30 cellular contexts compared by ENCODE assay signal in the genomic region with DNA sequence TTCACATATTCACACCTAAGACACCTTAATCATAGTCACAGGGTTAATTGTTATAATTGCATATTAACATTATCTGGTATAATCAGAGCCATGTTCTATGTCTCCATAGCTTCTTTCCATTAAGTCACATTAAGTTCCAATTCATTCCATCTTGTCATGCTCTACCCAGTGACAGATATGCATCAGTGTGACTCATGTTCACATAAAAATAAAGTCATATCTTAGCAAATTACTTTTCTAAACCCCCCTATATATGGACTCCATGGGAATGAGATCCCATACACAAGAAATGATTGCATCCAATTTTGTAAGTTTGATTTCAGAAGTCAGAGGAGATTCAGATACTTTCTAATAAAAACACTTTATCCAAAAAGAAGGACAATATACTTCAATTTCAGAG.
"Had no signal": no experiment of that assay in that cellular context is flagged by ENCODE, and none has a peak within 500 bp of the region (broad histone marks: within the 10 kb centered on the region; RNA-seq: fewer than 3 reads in every experiment).

No MANE protein-coding gene starts in this region.

- H3K27me3 ChIP-seq: ascending aorta, cardiac muscle cell, Peyer's patch had no signal

- H3K36me3 ChIP-seq: ascending aorta, cardiac muscle cell, Peyer's patch, WERI-Rb-1 had no signal

- ATAC-seq: activated CD8-positive, alpha-beta T cell treated with anti-CD3 and anti-CD28 coated beads, Interleukin-2, amount 10 ng/mL, durations not matched to agents 7 days and 5 days; PC-3; SK-N-SH treated with all-trans-retinoic acid at 6 μM for 48 hours; T-cell; T-helper 17 cell had no signal

- H3K4me3 Mint-ChIP-seq: activated CD4-positive, alpha-beta T cell treated with anti-CD3 and anti-CD28 coated beads, Interleukin-2, amount 10 ng/mL, durations not matched to agents 24 days and 14 days; activated CD8-positive, alpha-beta T cell treated with anti-CD3 and anti-CD28 coated beads, Interleukin-2, amount 10 ng/mL, durations not matched to agents 7 days and 5 days; activated naive CD4-positive, alpha-beta T cell treated with anti-CD3 and anti-CD28 coated beads, Interleukin-2, amount 50 U/mL, for 24 hours; activated naive CD8-positive, alpha-beta T cell treated with anti-CD3 and anti-CD28 coated beads, Interleukin-2, amount 10 ng/mL, durations not matched to agents 7 days and 5 days; activated T-cell treated with anti-CD3 and anti-CD28 coated beads, Interleukin-2, amount 50 U/mL, for 24 hours; T-cell; T-helper 17 cell had no signal

- H3K27ac Mint-ChIP-seq: activated CD4-positive, alpha-beta T cell treated with anti-CD3 and anti-CD28 coated beads, Interleukin-2, amount 10 ng/mL, durations not matched to agents 24 days and 14 days; activated naive CD4-positive, alpha-beta T cell treated with anti-CD3 and anti-CD28 coated beads, Interleukin-2, amount 50 U/mL, for 24 hours; activated naive CD8-positive, alpha-beta T cell treated with anti-CD3 and anti-CD28 coated beads, Interleukin-2, amount 10 ng/mL, durations not matched to agents 7 days and 5 days; activated T-cell treated with anti-CD3 and anti-CD28 coated beads, Interleukin-2, amount 50 U/mL, for 24 hours; activated T-helper 2 cell treated with anti-CD3 and anti-CD28 coated beads, Interferon-gamma antibody, Interleukin-2, Interleukin-4, amounts not matched to agents 10 μg/mL and 5 μg/mL and 100 μg/mL, durations not matched to agents 14 hours and 24 hours and 36 hours; T-helper 17 cell had no signal

- DNase-seq: activated CD4-positive, alpha-beta T cell treated with anti-CD3 and anti-CD28 coated beads, Interleukin-2, amount 10 ng/mL, durations not matched to agents 24 days and 14 days; activated CD4-positive, alpha-beta T cell treated with anti-CD3 and anti-CD28 coated beads, Interleukin-2, amount 50 U/mL, for 48 hours; activated CD4-positive, CD25-positive, alpha-beta regulatory T cell; activated CD8-positive, alpha-beta T cell treated with anti-CD3 and anti-CD28 coated beads, Interleukin-2, amount 10 ng/mL, durations not matched to agents 7 days and 5 days; activated gamma-delta T cell; activated naive CD4-positive, alpha-beta T cell treated with Interleukin-2 at 50 U/mL for 16 hours; activated naive CD8-positive, alpha-beta T cell treated with anti-CD3 and anti-CD28 coated beads, Interleukin-2, amount 10 ng/mL, durations not matched to agents 7 days and 5 days; activated T-cell treated with anti-CD3 and anti-CD28 coated beads, Interleukin-2, amount 50 U/mL, for 24 hours; amygdala; NCI-H1048; NCI-H1105 treated with DMSO at 0.1 percent for 48 hours; NCI-H1436; NCI-H1694; NCI-H1930; NCI-H345; NCI-H524 treated with DMSO at 0.1 percent for 48 hours; NK-92 treated with Interleukin-12 subunit alpha and Interleukin-12 subunit beta, amount 100 ng/mL, for 24 hours; PC-3; Peyer's patch; RPMI8226; SHP77 treated with DMSO at 0.1 percent for 48 hours; T-cell; T-helper 17 cell; T1000; WERI-Rb-1 had no signal

- H3K4me1 Mint-ChIP-seq: activated naive CD4-positive, alpha-beta T cell treated with anti-CD3 and anti-CD28 coated beads, Interleukin-2, amount 50 U/mL, for 24 hours; T-helper 17 cell had no signal

- H3K4me1 ChIP-seq: ascending aorta, Peyer's patch had no signal

- H3K27ac ChIP-seq: ascending aorta, cardiac muscle cell, Peyer's patch, WERI-Rb-1 had no signal

- H3K27me3 Mint-ChIP-seq: activated naive CD8-positive, alpha-beta T cell treated with anti-CD3 and anti-CD28 coated beads, Interleukin-2, amount 10 ng/mL, durations not matched to agents 7 days and 5 days; T-helper 17 cell had no signal

- H3K4me3 ChIP-seq: ascending aorta, cardiac muscle cell, Peyer's patch had no signal
